29 cellular contexts compared by ENCODE assay signal in genomic region chr1:198923940-198924339, GRCh38.
DNase-seq lines count a peak whose midpoint lies in the region; ATAC-seq, FAIRE-seq and TF ChIP-seq lines count a peak whose summit lies in the region.
"Had no signal": no experiment of that assay in that cellular context is flagged by ENCODE, and none has a peak within 500 bp of the region (broad histone marks: within the 10 kb centered on the region; RNA-seq: fewer than 3 reads in every experiment).

No MANE protein-coding gene starts in this region.

- FAIRE-seq in HTR-8/SVneo (lab: Jason Lieb, UNC): no peak
- FAIRE-seq: G401.6, small intestine had no signal

- no peaks in the 10 kb centered on the region for H3K27me3 ChIP-seq in CD4-positive, alpha-beta T cell (ENCODE audit: control insufficient read depth, insufficient read depth, low read length)
- H3K27me3 ChIP-seq: left lung, Peyer's patch, SJSA1, thyroid gland had no signal

- no peak overlapping the region for H3K4me3 Mint-ChIP-seq in CD4-positive, alpha-beta T cell
- no peak overlapping the region for H3K4me3 Mint-ChIP-seq in T-helper 17 cell
- no peak overlapping the region for H3K4me3 Mint-ChIP-seq in mesothelial cell of epicardium
- H3K4me3 Mint-ChIP-seq: activated CD4-positive, alpha-beta T cell treated with anti-CD3 and anti-CD28 coated beads, Interleukin-2, amount 10 ng/mL, durations not matched to agents 7 days and 5 days; CD8-positive, alpha-beta T cell; nephron; stimulated activated naive B cell treated with anti-CD40 and anti-IgM and Interleukin-4, amounts not matched to agents 10 μg/mL and 1 μg/mL and 100 μg/mL, for 72 hours had no signal

- H3K9me3 ChIP-seq in CD4-positive, alpha-beta T cell (ENCODE audit: control insufficient read depth, low read length): no peaks in the 10 kb centered on the region
- H3K9me3 ChIP-seq in T-helper 17 cell (ENCODE audit: control insufficient read depth, low read length, poor library complexity, severe bottlenecking): no peaks in the 10 kb centered on the region
- H3K9me3 ChIP-seq: left lung, Peyer's patch, SJSA1, thyroid gland had no signal

- no peaks in the 10 kb centered on the region for H3K36me3 Mint-ChIP-seq in CD4-positive, alpha-beta T cell (ENCODE audit: low read depth)
- H3K36me3 Mint-ChIP-seq in T-helper 17 cell (ENCODE audit: low read depth) (no peaks in the 10 kb centered on the region), mesothelial cell of epicardium (peaks cover 20% of the 10 kb centered on the region)
- H3K36me3 Mint-ChIP-seq: CD8-positive, alpha-beta T cell had no signal

- H3K27ac Mint-ChIP-seq in CD4-positive, alpha-beta T cell: peak overlapping the region; percentile 27
- H3K27ac Mint-ChIP-seq in T-helper 17 cell (peak overlapping the region; percentile 41), mesothelial cell of epicardium (peak overlapping the region; percentile 34)
- H3K27ac Mint-ChIP-seq: activated CD4-positive, alpha-beta T cell treated with anti-CD3 and anti-CD28 coated beads, Interleukin-2, amount 10 ng/mL, durations not matched to agents 7 days and 5 days; CD8-positive, alpha-beta T cell; nephron; stimulated activated naive B cell treated with anti-CD40 and anti-IgM and Interleukin-4, amounts not matched to agents 10 μg/mL and 1 μg/mL and 100 μg/mL, for 72 hours had no signal

- DNase-seq in CD1c-positive myeloid dendritic cell (ENCODE audit: extremely low spot score): peak; percentile 35
- no peak for DNase-seq in CD4-positive, alpha-beta T cell
- no peak for DNase-seq in T-helper 17 cell
- DNase-seq in mesothelial cell of epicardium (ENCODE audit: low spot score in 2 of 2, unreplicated experiment in 2 of 2): no peak
- no peak for DNase-seq in HTR-8/SVneo (ENCODE audit: insufficient read length, low spot score)
- DNase-seq: activated CD4-positive, alpha-beta T cell treated with anti-CD3 and anti-CD28 coated beads, Interleukin-2, amount 10 ng/mL, durations not matched to agents 7 days and 5 days; activated CD8-positive, alpha-beta memory T cell treated with anti-CD3 and anti-CD28 coated beads, Interleukin-2, amount 50 U/mL, for 48 hours; activated naive CD4-positive, alpha-beta T cell treated with Interleukin-2 at 50 U/mL for 16 hours; anterior cingulate cortex; caudate nucleus; CD8-positive, alpha-beta T cell; dermis blood vessel endothelial cell; DMS153; hypothalamus; left lung; MM.1S; NCI-H1436 treated with DMSO at 0.1 percent for 48 hours; NCI-H2107; Peyer's patch; retina; small intestine; stimulated activated CD4-positive, alpha-beta T cell treated with anti-CD3 and anti-CD28 coated beads, Interleukin-4, amount 100 ng/mL, for 1 hour; stimulated activated naive B cell treated with anti-CD40 and anti-IgM and Interleukin-4, amounts not matched to agents 10 μg/mL and 1 μg/mL and 100 μg/mL, for 72 hours; thyroid gland had no signal

- no peak overlapping the region for H3K27ac ChIP-seq in CD4-positive, alpha-beta T cell (ENCODE audit: low read depth, low read length)
- H3K27ac ChIP-seq: Peyer's patch, SJSA1, thyroid gland had no signal

- POLR2A ChIA-PET in CD4-positive, alpha-beta T cell (lab: Charles Lee): interaction anchor here (2.4 kb wide), 1 partner anchor 12 kb away, joined by 15 read pairs; no protein-coding TSS in a partner anchor

- CTCF ChIA-PET in CD4-positive, alpha-beta T cell (lab: Charles Lee): interaction anchor here (1.0 kb wide), 1 partner anchor 13 kb away, joined by 3 read pairs; no protein-coding TSS in a partner anchor

- no peak for TF ChIP-seq CTCF in CD4-positive, alpha-beta T cell (IDR thresholded peaks at IDR 0.05)
- no peak for TF ChIP-seq CTCF in mesothelial cell of epicardium (IDR thresholded peaks at IDR 0.05; ENCODE audit: unreplicated experiment)

- intact Hi-C loops in CD4-positive, alpha-beta T cell (cut with DNase I, micrococcal nuclease): loop anchor here in 1 of 2 experiments (1.0 kb wide), 1 partner anchor 12 kb away; no protein-coding TSS in a partner anchor

- no peaks in the 10 kb centered on the region for H3K27me3 Mint-ChIP-seq in CD4-positive, alpha-beta T cell
- H3K27me3 Mint-ChIP-seq in T-helper 17 cell (no peaks in the 10 kb centered on the region), mesothelial cell of epicardium (ENCODE audit: low read depth) (no peaks in the 10 kb centered on the region)
- H3K27me3 Mint-ChIP-seq: activated CD4-positive, alpha-beta T cell treated with anti-CD3 and anti-CD28 coated beads, Interleukin-2, amount 10 ng/mL, durations not matched to agents 7 days and 5 days; stimulated activated naive B cell treated with anti-CD40 and anti-IgM and Interleukin-4, amounts not matched to agents 10 μg/mL and 1 μg/mL and 100 μg/mL, for 72 hours had no signal

- no peaks in the 10 kb centered on the region for H3K9me3 Mint-ChIP-seq in CD4-positive, alpha-beta T cell
- H3K9me3 Mint-ChIP-seq in mesothelial cell of epicardium: peaks cover 4% of the 10 kb centered on the region
- H3K9me3 Mint-ChIP-seq: CD8-positive, alpha-beta T cell; stimulated activated naive B cell treated with anti-CD40 and anti-IgM and Interleukin-4, amounts not matched to agents 10 μg/mL and 1 μg/mL and 100 μg/mL, for 72 hours had no signal

- ATAC-seq in CD4-positive, alpha-beta T cell (ENCODE audit: poor library complexity): no peak
- ATAC-seq in T-helper 17 cell (no peak), HG03045 (IDR thresholded peaks at IDR 0.05; ENCODE audit: unreplicated experiment) (no peak), HG03565 (IDR thresholded peaks at IDR 0.05; ENCODE audit: unreplicated experiment) (no peak)
- ATAC-seq: CD8-positive, alpha-beta T cell; left lung; stimulated activated naive B cell treated with anti-CD40 and anti-IgM and Interleukin-4, amounts not matched to agents 10 μg/mL and 1 μg/mL and 100 μg/mL, for 72 hours had no signal

- H3K4me1 Mint-ChIP-seq in CD4-positive, alpha-beta T cell (ENCODE audit: low read depth): peaks cover 74% of the 10 kb centered on the region
- peaks cover 20% of the 10 kb centered on the region for H3K4me1 Mint-ChIP-seq in T-helper 17 cell
- H3K4me1 Mint-ChIP-seq in mesothelial cell of epicardium: peaks cover 9% of the 10 kb centered on the region
